In genomic region chr18:36613069-36613468, GRCh38 we compare ENCODE assay signal across 13 cellular contexts.
DNase-seq lines count a peak whose midpoint lies in the region; ATAC-seq, FAIRE-seq and TF ChIP-seq lines count a peak whose summit lies in the region.
"Had no signal": no experiment of that assay in that cellular context is flagged by ENCODE, and none has a peak within 500 bp of the region (broad histone marks: within the 10 kb centered on the region; RNA-seq: fewer than 3 reads in every experiment).

No MANE protein-coding gene starts in this region.

- POLR2A ChIA-PET in activated CD4-positive, alpha-beta T cell treated with anti-CD3 and anti-CD28 coated beads for 36 hours (lab: Charles Lee) = no interaction called here

- H3K4me1 Mint-ChIP-seq in activated CD4-positive, alpha-beta T cell treated with anti-CD3 and anti-CD28 coated beads for 36 hours = no peaks in the 10 kb centered on the region
- H3K4me1 Mint-ChIP-seq: CD8-positive, alpha-beta memory T cell had no signal

- H3K4me3 ChIP-seq in coronary artery (no peak overlapping the region), left ventricle myocardium inferior (no peak overlapping the region)
- H3K4me3 ChIP-seq: A549, HAP-1 had no signal

- peak; percentile 16 for FAIRE-seq in D721Med (lab: Jason Lieb, UNC)
- FAIRE-seq: A549, H1 had no signal

- H3K27ac Mint-ChIP-seq in activated CD4-positive, alpha-beta T cell treated with anti-CD3 and anti-CD28 coated beads for 36 hours = no peak overlapping the region
- H3K27ac Mint-ChIP-seq: CD8-positive, alpha-beta memory T cell had no signal

- H3K27me3 Mint-ChIP-seq in activated CD4-positive, alpha-beta T cell treated with anti-CD3 and anti-CD28 coated beads for 36 hours = no peaks in the 10 kb centered on the region

- TF ChIP-seq CTCF in D721Med (IDR thresholded peaks at IDR 0.05; ENCODE audit: insufficient read depth, missing control alignments) (no peak), coronary artery (IDR thresholded peaks at IDR 0.05) (no peak), left ventricle myocardium inferior (IDR thresholded peaks at IDR 0.05; ENCODE audit: borderline replicate concordance) (no peak), GM20000 (IDR thresholded peaks at IDR 0.05; ENCODE audit: extremely low read depth, missing control alignments) (no peak)

- CTCF ChIA-PET in activated CD4-positive, alpha-beta T cell treated with anti-CD3 and anti-CD28 coated beads for 36 hours (lab: Charles Lee) = interaction anchor here (0.7 kb wide), 1 partner anchor 824 kb away, joined by 4 read pairs; no protein-coding TSS in a partner anchor

- no peaks in the 10 kb centered on the region for H3K9me3 Mint-ChIP-seq in activated CD4-positive, alpha-beta T cell treated with anti-CD3 and anti-CD28 coated beads for 36 hours (ENCODE audit: low read depth)
- H3K9me3 Mint-ChIP-seq: CD8-positive, alpha-beta memory T cell had no signal

- intact Hi-C loops in left ventricle myocardium inferior (cut with micrococcal nuclease) = no loop called here
- intact Hi-C loops in activated CD4-positive, alpha-beta T cell treated with anti-CD3 and anti-CD28 coated beads for 36 hours (cut with DNase I, micrococcal nuclease) = no loop called here

- H3K4me1 ChIP-seq in left ventricle myocardium inferior = peaks cover 29% of the 10 kb centered on the region
- H3K4me1 ChIP-seq: A549, BE2C, Caco-2 had no signal

- H3K4me3 Mint-ChIP-seq in activated CD4-positive, alpha-beta T cell treated with anti-CD3 and anti-CD28 coated beads for 36 hours = no peak overlapping the region
- H3K4me3 Mint-ChIP-seq: CD8-positive, alpha-beta memory T cell had no signal

- ATAC-seq in GM18511 (IDR thresholded peaks at IDR 0.05; ENCODE audit: unreplicated experiment) = no peak
- ATAC-seq in activated CD4-positive, alpha-beta T cell treated with anti-CD3 and anti-CD28 coated beads for 36 hours = no peak
- ATAC-seq: A549 had no signal

- no peaks in the 10 kb centered on the region for H3K36me3 Mint-ChIP-seq in activated CD4-positive, alpha-beta T cell treated with anti-CD3 and anti-CD28 coated beads for 36 hours (ENCODE audit: low read depth)
- H3K36me3 Mint-ChIP-seq: CD8-positive, alpha-beta memory T cell had no signal

- peaks cover 11% of the 10 kb centered on the region for H3K36me3 ChIP-seq in left ventricle myocardium inferior
- H3K36me3 ChIP-seq: BE2C, HAP-1 had no signal

- no peak overlapping the region for H3K27ac ChIP-seq in coronary artery
- peak overlapping the region; percentile 51 for H3K27ac ChIP-seq in left ventricle myocardium inferior (replicated peaks)
- H3K27ac ChIP-seq: A549, HL-60 had no signal

- DNase-seq in D721Med (ENCODE audit: insufficient read length, low spot score) (no peak), coronary artery (ENCODE audit: low spot score) (peak; percentile 57), left ventricle myocardium inferior (peak; percentile 30), GM20000 (ENCODE audit: low spot score) (no peak)
- no peak for DNase-seq in activated CD4-positive, alpha-beta T cell treated with anti-CD3 and anti-CD28 coated beads for 36 hours
- DNase-seq: BE2C; Caco-2; CD8-positive, alpha-beta memory T cell had no signal

- H3K27me3 ChIP-seq in left ventricle myocardium inferior (ENCODE audit: low read depth) = no peaks in the 10 kb centered on the region
- H3K27me3 ChIP-seq: BE2C had no signal

- H3K9me3 ChIP-seq in left ventricle myocardium inferior (replicated peaks) = no peaks in the 10 kb centered on the region
- H3K9me3 ChIP-seq: A549, BE2C, Caco-2, HAP-1 had no signal

Comparison
In these comparisons a context has a peak if more than half of its experiments do, and no peak if none do; other contexts are left out.
1. DNase-seq: peak in coronary artery (single experiment) and left ventricle myocardium inferior (single experiment); none in D721Med (single experiment), activated CD4-positive, alpha-beta T cell treated with anti-CD3 and anti-CD28 coated beads for 36 hours (single experiment) and GM20000 (single experiment).